In the genomic region with DNA sequence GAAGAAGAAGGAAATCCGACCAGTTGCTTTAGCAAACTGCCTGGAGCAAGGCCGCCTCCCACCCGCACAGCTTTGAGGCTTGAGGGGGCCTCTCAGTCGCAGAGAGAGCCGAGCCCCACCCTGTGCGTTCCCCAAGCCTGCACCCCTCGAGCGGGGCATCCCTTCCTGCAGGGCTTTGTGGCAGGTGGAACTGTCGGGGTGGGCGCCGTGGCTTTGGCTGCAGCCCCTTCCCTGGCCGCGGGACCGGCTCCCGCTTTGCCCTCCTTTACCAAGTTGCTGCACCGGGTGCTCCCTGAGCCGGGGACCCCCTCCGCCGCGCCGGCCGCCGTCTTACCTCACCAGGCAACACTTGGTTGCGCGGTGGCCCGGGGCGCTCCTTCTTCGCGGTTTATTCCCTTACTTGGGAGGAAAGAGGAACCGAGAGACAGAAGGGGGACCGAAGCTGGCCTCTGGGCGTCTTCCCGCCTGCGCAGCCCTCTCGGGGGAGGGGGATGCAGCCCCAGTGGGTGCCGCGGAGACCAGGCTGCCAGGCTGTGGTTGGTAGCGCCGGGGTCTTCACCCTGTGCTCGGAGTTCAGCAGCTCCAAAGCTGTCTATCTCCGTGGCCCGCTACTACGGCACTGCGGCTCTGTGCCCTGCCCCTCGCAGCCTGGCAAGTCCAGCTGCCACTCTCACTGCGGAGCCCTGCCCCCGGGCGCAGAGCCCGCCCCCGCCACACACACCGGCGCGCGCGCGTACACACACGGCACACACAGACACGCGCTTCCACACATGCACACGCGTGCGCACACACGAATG, we compare ENCODE assay signal across 8 cellular contexts. TPM values are rescaled to one million over a fixed set of nuclear protein-coding genes. Genes with fewer than 3 reads are reported as not detected.
A peak's percentile ranks its signal among the peaks of the same experiment; 100 is the strongest.
DNase-seq lines count a peak whose midpoint lies in the region; ATAC-seq and TF ChIP-seq lines count a peak whose summit lies in the region.

Gene DGKG, minus strand, starts transcription at position 623 of the 797 bp plus-strand sequence. CDS start 41,775 bp downstream, outside the sequence.

- H3K36me3 ChIP-seq in adrenal gland (replicated peaks in 1 of 2): no peaks in the 10 kb centered on the region

- intact Hi-C loops in adrenal gland (cut with DNase I): no loop called here
- intact Hi-C loops in sciatic nerve (cut with DNase I): no loop called here

- ATAC-seq in HG02798 (IDR thresholded peaks at IDR 0.05; ENCODE audit: poor library complexity, unreplicated experiment): peak; percentile 76
- ATAC-seq in sciatic nerve: peak; percentile 73

- TF ChIP-seq POLR2A in adrenal gland (IDR thresholded peaks at IDR 0.05): peak in 1 of 2 donors; percentile 12

- H3K9me3 ChIP-seq in adrenal gland (replicated peaks in 1 of 3): no peaks in the 10 kb centered on the region

- 0 to 1% (median 1%) methylated on average over 9 to 63 of the region's 63 CpGs for WGBS in adrenal gland, 4 donors

- H3K27me3 ChIP-seq in adrenal gland: peaks cover 28% of the 10 kb centered on the region

- H3K4me1 ChIP-seq in adrenal gland (replicated peaks in 1 of 2): peaks cover 8 to 27% of the 10 kb centered on the region in 2 donors

- peak; percentile 3 for DNase-seq in stimulated activated naive CD4-positive, alpha-beta T cell treated with Interleukin-2 at 50 U/mL for 16 hours (lab: John Stamatoyannopoulos, UW)
- DNase-seq in stimulated activated naive CD4-positive, alpha-beta T cell (lab: John Stamatoyannopoulos, UW): no peak
- peak; percentile 48 to 78 for DNase-seq in NCI-H524 (lab: John Stamatoyannopoulos, UW)
- peak in 6 of 7 donors; percentile 31 to 69 (median 42) for DNase-seq in adrenal gland
- peak; percentile 58 for DNase-seq in sciatic nerve (ENCODE audit: low spot score)
- no peak for DNase-seq in NCI-H774 (lab: John Stamatoyannopoulos, UW)

- peak within 1 kb of the TSS in 3 of 5 donors; percentile 1 to 46 (median 42) for H3K27ac ChIP-seq in adrenal gland

- peak within 1 kb of the TSS in 2 of 4 donors; percentile 22 to 53 for H3K4me3 ChIP-seq in adrenal gland
- peak within 1 kb of the TSS; percentile 48 for H3K4me3 ChIP-seq in iPS-11a (ENCODE audit: low read depth, low read length)

- no peak for TF ChIP-seq CTCF in adrenal gland (IDR thresholded peaks at IDR 0.05)

RNA-seq across cellular contexts. Expression of gene DGKG, which starts in this region (rescaled TPM):
- total RNA-seq in adrenal gland (10 to 100 TPM; 16.0 to 43.7 (median 29.3) TPM), sciatic nerve (2.1 TPM)
- polyA plus RNA-seq in adrenal gland: 10 to 100 TPM in 1 of 3 donors, 1 to 10 TPM in 2; 2.9 to 40.3 (median 4.3) TPM

Comparison
In these comparisons a context has a peak if more than half of its experiments do, and no peak if none do; other contexts are left out.
1. DNase-seq: peak in stimulated activated naive CD4-positive, alpha-beta T cell treated with Interleukin-2 at 50 U/mL for 16 hours (single experiment), NCI-H524 (2 of 2), adrenal gland (6 of 7) and sciatic nerve (single experiment); none in stimulated activated naive CD4-positive, alpha-beta T cell (0 of 6) and NCI-H774 (single experiment).